Comparison of ENCODE assay signal across 14 cellular contexts in genomic region chr4:40265910-40266274, GRCh38.
A peak's percentile ranks its signal among the peaks of the same experiment; 100 is the strongest.
DNase-seq lines count a peak whose midpoint lies in the region; ATAC-seq, FAIRE-seq and TF ChIP-seq lines count a peak whose summit lies in the region.
"Had no signal": no experiment of that assay in that cellular context is flagged by ENCODE, and none has a peak within 500 bp of the region (broad histone marks: within the 10 kb centered on the region; RNA-seq: fewer than 3 reads in every experiment).

No MANE protein-coding gene starts in this region.

- H3K36me3 ChIP-seq in kidney (ENCODE audit: control insufficient read depth in 1 of 2, insufficient read depth in 2 of 2, low read length in 2 of 2), result no peaks in the 10 kb centered on the region
- H3K36me3 ChIP-seq: thyroid gland had no signal

- ATAC-seq in CD4-positive, alpha-beta T cell (ENCODE audit: poor library complexity), result no peak
- ATAC-seq in HG02642 (IDR thresholded peaks at IDR 0.05; ENCODE audit: poor library complexity, unreplicated experiment) (peak; percentile 7), natural killer cell (no peak)
- no peak for ATAC-seq in activated CD8-positive, alpha-beta T cell treated with anti-CD3 and anti-CD28 coated beads for 36 hours
- ATAC-seq: esophagus mucosa, PC-3 had no signal

- no peak for FAIRE-seq in kidney (lab: Jason Lieb, UNC)

- no peaks in the 10 kb centered on the region for H3K9me3 Mint-ChIP-seq in CD4-positive, alpha-beta T cell
- H3K9me3 Mint-ChIP-seq in activated CD8-positive, alpha-beta T cell treated with anti-CD3 and anti-CD28 coated beads for 36 hours, result peaks cover 5% of the 10 kb centered on the region
- H3K9me3 Mint-ChIP-seq in natural killer cell, result no peaks in the 10 kb centered on the region

- peak overlapping the region; percentile 83 for H3K4me3 Mint-ChIP-seq in CD4-positive, alpha-beta T cell
- H3K4me3 Mint-ChIP-seq in activated CD8-positive, alpha-beta T cell treated with anti-CD3 and anti-CD28 coated beads for 36 hours, result peak overlapping the region; percentile 77
- H3K4me3 Mint-ChIP-seq in natural killer cell, result peak overlapping the region; percentile 77
- H3K4me3 Mint-ChIP-seq: H9 had no signal

- peak overlapping the region; percentile 99 for H3K27ac Mint-ChIP-seq in CD4-positive, alpha-beta T cell
- H3K27ac Mint-ChIP-seq in activated CD8-positive, alpha-beta T cell treated with anti-CD3 and anti-CD28 coated beads for 36 hours, result peak overlapping the region; percentile 95
- peak overlapping the region; percentile 83 to 84 for H3K27ac Mint-ChIP-seq in natural killer cell
- H3K27ac Mint-ChIP-seq: H9, progenitor cell of endocrine pancreas had no signal

- no peaks in the 10 kb centered on the region for H3K27me3 ChIP-seq in CD4-positive, alpha-beta T cell (ENCODE audit: control insufficient read depth, insufficient read depth, low read length)
- H3K27me3 ChIP-seq: thyroid gland had no signal

- no peaks in the 10 kb centered on the region for H3K9me3 ChIP-seq in CD4-positive, alpha-beta T cell (ENCODE audit: control insufficient read depth, low read length)
- no peaks in the 10 kb centered on the region for H3K9me3 ChIP-seq in kidney (ENCODE audit: control insufficient read depth in 1 of 2, low read length in 2 of 2)
- H3K9me3 ChIP-seq: thyroid gland had no signal

- peak overlapping the region; percentile 52 for H3K27ac ChIP-seq in CD4-positive, alpha-beta T cell (ENCODE audit: low read depth, low read length)
- no peak overlapping the region for H3K27ac ChIP-seq in kidney (ENCODE audit: low read depth in 2 of 2, low read length in 2 of 2)
- H3K27ac ChIP-seq: thyroid gland had no signal

- peaks cover 0 to 2% of the 10 kb centered on the region in 2 donors for H3K4me1 ChIP-seq in kidney (ENCODE audit: control insufficient read depth in 1 of 2, insufficient read depth in 1 of 2, low read depth in 1 of 2, low read length in 2 of 2)
- H3K4me1 ChIP-seq: thyroid gland had no signal

- peaks cover 68% of the 10 kb centered on the region for H3K4me1 Mint-ChIP-seq in CD4-positive, alpha-beta T cell (ENCODE audit: low read depth)
- H3K4me1 Mint-ChIP-seq in activated CD8-positive, alpha-beta T cell treated with anti-CD3 and anti-CD28 coated beads for 36 hours (ENCODE audit: low read depth), result peaks cover 69% of the 10 kb centered on the region
- H3K4me1 Mint-ChIP-seq in natural killer cell, result peaks cover 42 to 49% of the 10 kb centered on the region in 2 donors

- no peaks in the 10 kb centered on the region for H3K36me3 Mint-ChIP-seq in CD4-positive, alpha-beta T cell (ENCODE audit: low read depth)
- peaks cover 5% of the 10 kb centered on the region for H3K36me3 Mint-ChIP-seq in activated CD8-positive, alpha-beta T cell treated with anti-CD3 and anti-CD28 coated beads for 36 hours (ENCODE audit: low read depth)
- H3K36me3 Mint-ChIP-seq in natural killer cell, result no peaks in the 10 kb centered on the region

- POLR2A ChIA-PET in CD4-positive, alpha-beta T cell (lab: Charles Lee), result interaction anchor here (0.7 to 1.9 kb wide), 10 partner anchors 9 to 75 kb away, joined by 3 to 13 read pairs (median 4); no protein-coding TSS in a partner anchor
- POLR2A ChIA-PET in activated CD8-positive, alpha-beta T cell treated with anti-CD3 and anti-CD28 coated beads for 36 hours (lab: Charles Lee), result interaction anchor here (0.6 to 2.0 kb wide), 10 partner anchors 9 to 71 kb away, joined by 3 to 6 read pairs (median 3); no protein-coding TSS in a partner anchor

- no peak overlapping the region for H3K4me3 ChIP-seq in kidney (ENCODE audit: low read length in 2 of 2)
- H3K4me3 ChIP-seq: thyroid gland had no signal

- intact Hi-C loops in CD4-positive, alpha-beta T cell (cut with DNase I, micrococcal nuclease), result loop anchor here in 1 of 2 experiments (2.0 kb wide), 1 partner anchor 29 kb away; no protein-coding TSS in a partner anchor
- intact Hi-C loops in activated CD8-positive, alpha-beta T cell treated with anti-CD3 and anti-CD28 coated beads for 36 hours (cut with micrococcal nuclease), result no loop called here
- intact Hi-C loops in natural killer cell (cut with micrococcal nuclease) (loop anchor here (1.0 to 2.0 kb wide), 2 partner anchors 43 to 69 kb away; partner anchors contain the start of gene RHOH), kidney (cut with DNase I) (no loop called here)

- CTCF ChIA-PET in CD4-positive, alpha-beta T cell (lab: Charles Lee), result interaction anchor here (1.3 to 1.9 kb wide), 3 partner anchors 10 to 51 kb away, joined by 3 to 5 read pairs (median 4); no protein-coding TSS in a partner anchor
- CTCF ChIA-PET in activated CD8-positive, alpha-beta T cell treated with anti-CD3 and anti-CD28 coated beads for 36 hours (lab: Charles Lee), result interaction anchor here (1.0 to 1.9 kb wide), 6 partner anchors 9 to 44 kb away, joined by 3 to 7 read pairs (median 3); no protein-coding TSS in a partner anchor

- H3K9ac ChIP-seq in kidney (ENCODE audit: low read length in 2 of 2), result no peak overlapping the region

- no peak for DNase-seq in CD4-positive, alpha-beta T cell
- DNase-seq in activated CD8-positive, alpha-beta T cell treated with anti-CD3 and anti-CD28 coated beads for 36 hours, result no peak
- DNase-seq in natural killer cell (no peak), Ammon's horn (ENCODE audit: low spot score) (no peak), kidney (no peak), DMS79 (lab: John Stamatoyannopoulos, UW) (no peak)
- DNase-seq in stimulated activated CD4-positive, alpha-beta T cell treated with anti-CD3 and anti-CD28 coated beads, Interleukin-2, amount 100 ng/mL, for 48 hours, result no peak
- DNase-seq: cortex of kidney, H9, PC-3 had no signal

- no peak for TF ChIP-seq CTCF in CD4-positive, alpha-beta T cell (IDR thresholded peaks at IDR 0.05)
- no peak for TF ChIP-seq CTCF in activated CD8-positive, alpha-beta T cell treated with anti-CD3 and anti-CD28 coated beads for 36 hours (IDR thresholded peaks at IDR 0.05)
- TF ChIP-seq CTCF in natural killer cell (IDR thresholded peaks at IDR 0.05), result no peak
- no peak for TF ChIP-seq CTCF in kidney (IDR thresholded peaks at IDR 0.05; ENCODE audit: borderline replicate concordance, extremely low read depth, insufficient read depth)

- no peaks in the 10 kb centered on the region for H3K27me3 Mint-ChIP-seq in CD4-positive, alpha-beta T cell
- H3K27me3 Mint-ChIP-seq in activated CD8-positive, alpha-beta T cell treated with anti-CD3 and anti-CD28 coated beads for 36 hours, result no peaks in the 10 kb centered on the region
- H3K27me3 Mint-ChIP-seq in natural killer cell (ENCODE audit: low read depth in 2 of 2), result peaks cover 0 to 2% of the 10 kb centered on the region in 2 donors
- H3K27me3 Mint-ChIP-seq: progenitor cell of endocrine pancreas had no signal
